11 cellular contexts compared by ENCODE assay signal in genomic region chr12:108663324-108664015, GRCh38. TPM values are rescaled to one million over a fixed set of nuclear protein-coding genes. Genes with fewer than 3 reads are reported as not detected.
DNase-seq lines count a peak whose midpoint lies in the region; ATAC-seq and TF ChIP-seq lines count a peak whose summit lies in the region.
"Had no signal": no experiment of that assay in that cellular context is flagged by ENCODE, and none has a peak within 500 bp of the region (broad histone marks: within the 10 kb centered on the region; RNA-seq: fewer than 3 reads in every experiment).

No MANE protein-coding gene starts in this region.

- H3K27me3 Mint-ChIP-seq in H9 (ENCODE audit: low read depth) (no peaks in the 10 kb centered on the region), chondrocyte (ENCODE audit: low read depth) (no peaks in the 10 kb centered on the region)

- H3K14ac ChIP-seq in H9 (ENCODE audit: insufficient read depth, low read length), result no peak overlapping the region
- no peak overlapping the region for H3K14ac ChIP-seq in trophoblast cell (ENCODE audit: low read length)

- H2BK120ac ChIP-seq in H9 (ENCODE audit: low read depth, low read length, poor library complexity, severe bottlenecking) (no peak overlapping the region), trophoblast cell (ENCODE audit: insufficient read depth, low read length, poor library complexity) (no peak overlapping the region)

- no CpG with 5 or more reads among the region's 4 CpGs for WGBS in H9 (ENCODE audit: extremely low coverage, insufficient read length, low lambda C conversion rate)
- no CpG with 5 or more reads among the region's 4 CpGs for WGBS in trophoblast cell (ENCODE audit: extremely low coverage, insufficient coverage, insufficient read length)

- ATAC-seq in HG03139 (IDR thresholded peaks at IDR 0.05; ENCODE audit: unreplicated experiment), result no peak
- no peak for ATAC-seq in HG03565 (IDR thresholded peaks at IDR 0.05; ENCODE audit: unreplicated experiment)
- ATAC-seq: Panc1 had no signal

- TF ChIP-seq CTCF in H9 (conservative IDR thresholded peaks at IDR 0.05) (no peak), chondrocyte (IDR thresholded peaks at IDR 0.05) (no peak), GM13976 (IDR thresholded peaks at IDR 0.05; ENCODE audit: borderline replicate concordance, control extremely low read depth, extremely low read depth, insufficient read depth, missing control alignments) (no peak)

- H2BK5ac ChIP-seq in H9 (ENCODE audit: insufficient read length, low read length) (no peak overlapping the region), trophoblast cell (ENCODE audit: low read depth, low read length, poor library complexity) (no peak overlapping the region)

- H3K4me2 ChIP-seq in BLaER1 treated with 17β-estradiol and CSF1 and Interleukin-3, amounts not matched to agents 10 nM and 100 nM, result peak overlapping the region; percentile 67 to 90 (median 79); a peak in 14 of 22 replicates
- no peak overlapping the region for H3K4me2 ChIP-seq in H9 (ENCODE audit: insufficient read depth, insufficient read length, low read length)
- H3K4me2 ChIP-seq in trophoblast cell (ENCODE audit: low read length), result no peak overlapping the region

- no peak overlapping the region for H2BK12ac ChIP-seq in H9 (ENCODE audit: insufficient read length, low read depth, low read length)
- no peak overlapping the region for H2BK12ac ChIP-seq in trophoblast cell (ENCODE audit: low read length)

- peaks cover 36 to 57% (median 48%) of the 10 kb centered on the region in 10 experiments for H3K4me1 ChIP-seq in BLaER1 treated with 17β-estradiol and CSF1 and Interleukin-3, amounts not matched to agents 10 nM and 100 nM
- H3K4me1 ChIP-seq in H9 (ENCODE audit: insufficient read depth, low read length) (peaks cover 5% of the 10 kb centered on the region), trophoblast cell (ENCODE audit: control insufficient read depth in 1 of 2, insufficient read depth in 2 of 2, low read length in 2 of 2) (peaks cover 13 to 15% of the 10 kb centered on the region in 2 experiments)

- H2BK20ac ChIP-seq in H9 (ENCODE audit: low read depth, low read length, poor library complexity, severe bottlenecking), result no peak overlapping the region

- H3K36me3 Mint-ChIP-seq in H9 (ENCODE audit: insufficient read depth in 1 of 3, low read depth in 3 of 3) (peaks cover 4 to 21% (median 12%) of the 10 kb centered on the region in 3 experiments; a peak in 5 of 7 replicates), chondrocyte (ENCODE audit: low read depth) (peaks cover 15% of the 10 kb centered on the region)

- H3K18ac ChIP-seq in H9 (ENCODE audit: insufficient read length, low read depth, low read length), result no peak overlapping the region
- H3K18ac ChIP-seq in trophoblast cell (ENCODE audit: low read length), result no peak overlapping the region

- in situ Hi-C loops in GM13976 (cut with MboI; ENCODE audit: low sequenced_read_pairs, unreplicated experiment), result loop anchor here (10.0 to 25.0 kb wide), 3 partner anchors 141 to 424 kb away; partner anchors contain the start of genes ALKBH2 and UNG

- H3K27ac Mint-ChIP-seq in H9 (peak overlapping the region in 2 of 3 experiments; percentile 24 to 38; a peak in 2 of 7 replicates), chondrocyte (ENCODE audit: unreplicated experiment) (peak overlapping the region; percentile 94)

- H3K23me2 ChIP-seq in H9 (ENCODE audit: insufficient read length, low read depth, low read length, poor library complexity, severe bottlenecking), result no peaks in the 10 kb centered on the region

- peaks cover 18 to 35% of the 10 kb centered on the region in 2 experiments for H3K4me1 Mint-ChIP-seq in H9
- H3K4me1 Mint-ChIP-seq in chondrocyte (ENCODE audit: low read depth), result peaks cover 78% of the 10 kb centered on the region

- no peak overlapping the region for H2AFZ ChIP-seq in H9 (ENCODE audit: low read length)
- no peak overlapping the region for H2AFZ ChIP-seq in trophoblast cell (ENCODE audit: insufficient read depth, low read length, poor library complexity)

- H3K9me3 ChIP-seq in BLaER1 treated with 17β-estradiol and CSF1 and Interleukin-3, amounts not matched to agents 10 nM and 100 nM (replicated peaks in 1 of 11), result no peaks in the 10 kb centered on the region
- H3K9me3 ChIP-seq in H9 (ENCODE audit: control insufficient read depth, low read depth, low read length), result no peaks in the 10 kb centered on the region
- no peaks in the 10 kb centered on the region for H3K9me3 ChIP-seq in trophoblast cell (ENCODE audit: insufficient read depth, low read depth, low read length)

- H2BK15ac ChIP-seq in H9 (ENCODE audit: low read depth, low read length), result no peak overlapping the region

- no peak overlapping the region for H4K91ac ChIP-seq in H9 (ENCODE audit: insufficient read length, low read depth, low read length)
- H4K91ac ChIP-seq in trophoblast cell (ENCODE audit: low read depth, low read length), result no peak overlapping the region

- H3K36me3 ChIP-seq in BLaER1 treated with 17β-estradiol and CSF1 and Interleukin-3, amounts not matched to agents 10 nM and 100 nM, result peaks cover 13 to 52% (median 32%) of the 10 kb centered on the region in 11 experiments
- peaks cover 8 to 17% of the 10 kb centered on the region in 2 experiments for H3K36me3 ChIP-seq in trophoblast cell (ENCODE audit: control insufficient read depth in 1 of 2, insufficient read depth in 2 of 2, low read length in 2 of 2)

- peak overlapping the region; percentile 66 to 94 (median 88); a peak in 21 of 22 replicates for H3K27ac ChIP-seq in BLaER1 treated with 17β-estradiol and CSF1 and Interleukin-3, amounts not matched to agents 10 nM and 100 nM
- H3K27ac ChIP-seq in H9 (ENCODE audit: insufficient read length, low read depth, low read length) (no peak overlapping the region), trophoblast cell (ENCODE audit: low read depth, low read length) (no peak overlapping the region)

- H3K56ac ChIP-seq in H9 (ENCODE audit: insufficient read length, low read depth, low read length), result no peak overlapping the region

- H3K4me3 Mint-ChIP-seq in H9 (peak overlapping the region in 1 of 2 experiments; percentile 0; a peak in 1 of 5 replicates), chondrocyte (ENCODE audit: unreplicated experiment) (no peak overlapping the region)

- 0 out of 2 replicates have a peak, but pooled peaks cover 3% of the 10 kb centered on the region for H3K79me2 ChIP-seq in H9 (ENCODE audit: insufficient read depth, low read length)
- peaks cover 5% of the 10 kb centered on the region for H3K79me2 ChIP-seq in trophoblast cell (ENCODE audit: control insufficient read depth, insufficient read depth, low read length, poor library complexity)

- H3K9ac ChIP-seq in BLaER1 treated with 17β-estradiol and CSF1 and Interleukin-3, amounts not matched to agents 10 nM and 100 nM, result peak overlapping the region in 9 of 11 experiments; percentile 65 to 82 (median 75); a peak in 14 of 22 replicates
- H3K9ac ChIP-seq in H9 (ENCODE audit: extremely low read depth, insufficient read length, low read length), result no peak overlapping the region
- no peak overlapping the region for H3K9ac ChIP-seq in trophoblast cell (ENCODE audit: low read length)

- no peaks in the 10 kb centered on the region for H3K27me3 ChIP-seq in BLaER1 treated with 17β-estradiol and CSF1 and Interleukin-3, amounts not matched to agents 10 nM and 100 nM
- H3K27me3 ChIP-seq in H9 (ENCODE audit: insufficient read depth, low read length) (no peaks in the 10 kb centered on the region), trophoblast cell (ENCODE audit: insufficient read depth, low read length) (no peaks in the 10 kb centered on the region)

- H4K20me1 ChIP-seq in BLaER1 treated with 17β-estradiol and CSF1 and Interleukin-3, amounts not matched to agents 10 nM and 100 nM, result peaks cover 0 to 89% (median 0%) of the 10 kb centered on the region in 11 experiments; a peak in 7 of 22 replicates
- no peaks in the 10 kb centered on the region for H4K20me1 ChIP-seq in H9 (ENCODE audit: control insufficient read depth, insufficient read depth, insufficient read length)

- DNase-seq in H9, result no peak
- DNase-seq in chondrocyte (ENCODE audit: low spot score), result no peak
- DNase-seq in trophoblast cell, result no peak
- DNase-seq in GM13976 (ENCODE audit: low spot score), result no peak
- DNase-seq in DMS79 treated with DMSO at 0.1 percent for 48 hours (lab: John Stamatoyannopoulos, UW), result no peak
- DNase-seq: NCI-H1694 had no signal

- H4K8ac ChIP-seq in H9 (replicated peaks; ENCODE audit: insufficient read length, low read depth, low read length) (no peak overlapping the region), trophoblast cell (ENCODE audit: low read depth, low read length) (no peak overlapping the region)

- H3T11ph ChIP-seq in H9 (ENCODE audit: low read length), result no peak overlapping the region

- no peak overlapping the region for H4K5ac ChIP-seq in H9 (ENCODE audit: insufficient read length, low read depth, low read length)

- H2AK5ac ChIP-seq in H9 (ENCODE audit: insufficient read length, low read length), result no peak overlapping the region
- no peak overlapping the region for H2AK5ac ChIP-seq in trophoblast cell (ENCODE audit: low read length)

- no peak overlapping the region for H4K12ac ChIP-seq in trophoblast cell (ENCODE audit: low read depth, low read length)

- H3K79me1 ChIP-seq in H9 (ENCODE audit: insufficient read depth, low read depth, low read length, poor library complexity, severe bottlenecking), result no peaks in the 10 kb centered on the region
- peaks cover 3% of the 10 kb centered on the region for H3K79me1 ChIP-seq in trophoblast cell (ENCODE audit: low read length)

- H3K9me3 Mint-ChIP-seq in H9 (no peaks in the 10 kb centered on the region), chondrocyte (ENCODE audit: low read depth) (no peaks in the 10 kb centered on the region)

- H3K4me3 ChIP-seq in BLaER1 treated with 17β-estradiol and CSF1 and Interleukin-3, amounts not matched to agents 10 nM and 100 nM, result no peak overlapping the region
- no peak overlapping the region for H3K4me3 ChIP-seq in trophoblast cell (ENCODE audit: low read depth, low read length)

- H3K4ac ChIP-seq in H9 (ENCODE audit: low read depth, low read length) (no peak overlapping the region), trophoblast cell (ENCODE audit: low read depth, low read length) (peak overlapping the region; percentile 76)

- H3K23ac ChIP-seq in H9 (ENCODE audit: insufficient read length, low read depth, low read length) (no peak overlapping the region), trophoblast cell (ENCODE audit: low read length) (no peak overlapping the region)

RNA-seq across cellular contexts. Expression of gene SELPLG, which starts 29.8 kb away (rescaled TPM):
- total RNA-seq in H9 (2021), result 0.09 and 0.15 TPM in 2 replicates
- 2.2 to 3.2 TPM (median 2.9 TPM) in 3 replicates for total RNA-seq in chondrocyte
- polyA plus RNA-seq in trophoblast cell (2013), result 3.6 and 3.7 TPM in 2 replicates
- total RNA-seq: H1 had no signal

Comparison
In these comparisons a context has a peak if more than half of its experiments do, and no peak if none do; other contexts are left out.
1. H3K27ac ChIP-seq: peak in BLaER1 treated with 17β-estradiol and CSF1 and Interleukin-3, amounts not matched to agents 10 nM and 100 nM (11 of 11); none in H9 (single experiment) and trophoblast cell (single experiment).
2. H3K4me2 ChIP-seq: peak in BLaER1 treated with 17β-estradiol and CSF1 and Interleukin-3, amounts not matched to agents 10 nM and 100 nM (11 of 11); none in H9 (single experiment) and trophoblast cell (single experiment).
3. H3K9ac ChIP-seq: peak in BLaER1 treated with 17β-estradiol and CSF1 and Interleukin-3, amounts not matched to agents 10 nM and 100 nM (9 of 11); none in H9 (single experiment) and trophoblast cell (single experiment).